Comparison of ENCODE assay signal across 11 cellular contexts in genomic region chr3:11603628-11604027, GRCh38. TPM values are rescaled to one million over a fixed set of nuclear protein-coding genes. Genes with fewer than 3 reads are reported as not detected.
DNase-seq lines count a peak whose midpoint lies in the region; ATAC-seq and TF ChIP-seq lines count a peak whose summit lies in the region.
"Had no signal": no experiment of that assay in that cellular context is flagged by ENCODE, and none has a peak within 500 bp of the region (broad histone marks: within the 10 kb centered on the region; RNA-seq: fewer than 3 reads in every experiment).

No MANE protein-coding gene starts in this region.

- H3K27me3 ChIP-seq in Peyer's patch (no peaks in the 10 kb centered on the region), fibroblast of lung (ENCODE audit: control insufficient read depth, insufficient read depth, low read length) (no peaks in the 10 kb centered on the region), osteoblast (ENCODE audit: insufficient read depth, low read length) (no peaks in the 10 kb centered on the region)

- no peaks in the 10 kb centered on the region for H4K20me1 ChIP-seq in fibroblast of lung (ENCODE audit: control insufficient read depth, extremely low read depth, insufficient read depth, low read length)
- no peaks in the 10 kb centered on the region for H4K20me1 ChIP-seq in osteoblast (ENCODE audit: insufficient read depth, low read length)

- H3K9ac ChIP-seq in fibroblast of lung (ENCODE audit: insufficient read depth, low read length), result peak overlapping the region; percentile 65

- no peak for TF ChIP-seq POLR2A in Peyer's patch (IDR thresholded peaks at IDR 0.05)

- H3K9me3 ChIP-seq in Peyer's patch (no peaks in the 10 kb centered on the region), fibroblast of lung (ENCODE audit: control insufficient read depth, insufficient read depth, low read depth, low read length) (no peaks in the 10 kb centered on the region), osteoblast (ENCODE audit: low read depth, low read length) (no peaks in the 10 kb centered on the region)

- H2AFZ ChIP-seq in fibroblast of lung (ENCODE audit: low read length) (no peak overlapping the region), osteoblast (ENCODE audit: low read length) (no peak overlapping the region)

- H3K27ac ChIP-seq in Peyer's patch, result peak overlapping the region; percentile 55 to 88 (median 62)
- H3K27ac ChIP-seq in fibroblast of lung (ENCODE audit: insufficient read depth, low read length), result peak overlapping the region; percentile 97
- peak overlapping the region; percentile 99 for H3K27ac ChIP-seq in osteoblast (ENCODE audit: low read depth, low read length)

- TF ChIP-seq CTCF in AG09319 (IDR thresholded peaks at IDR 0.05; ENCODE audit: low read depth, low read length) (no peak), Peyer's patch (IDR thresholded peaks at IDR 0.05) (no peak), fibroblast of lung (conservative IDR thresholded peaks at IDR 0.05 in 1 of 2, IDR thresholded peaks at IDR 0.05 in 1 of 2; ENCODE audit: low read depth in 1 of 2, low read length in 2 of 2) (no peak), osteoblast (IDR thresholded peaks at IDR 0.05; ENCODE audit: extremely low read depth, low read depth, low read length) (no peak)

- H3K79me2 ChIP-seq in fibroblast of lung (ENCODE audit: control insufficient read depth, insufficient read depth, low read length) (peaks cover 64% of the 10 kb centered on the region), osteoblast (ENCODE audit: insufficient read depth, low read length) (peaks cover 65% of the 10 kb centered on the region)

- H3K36me3 ChIP-seq in Peyer's patch (peaks cover 0 to 13% (median 0%) of the 10 kb centered on the region in 3 donors), fibroblast of lung (ENCODE audit: control insufficient read depth, insufficient read depth, low read length) (peaks cover 2% of the 10 kb centered on the region), osteoblast (ENCODE audit: insufficient read depth, low read length) (peaks cover 19% of the 10 kb centered on the region)

- no peak overlapping the region for H3K4me3 ChIP-seq in Peyer's patch
- no peak overlapping the region for H3K4me3 ChIP-seq in fibroblast of lung (replicated peaks in 1 of 4; ENCODE audit: control extremely low read depth in 1 of 4, insufficient read depth in 1 of 4, low read depth in 3 of 4, low read length in 4 of 4)
- peak overlapping the region; percentile 2 for H3K4me3 ChIP-seq in osteoblast (ENCODE audit: insufficient read depth, low read length)

- H3K4me2 ChIP-seq in fibroblast of lung (ENCODE audit: extremely low read depth, insufficient read depth, low read length) (peak overlapping the region; percentile 68), osteoblast (ENCODE audit: insufficient read depth, low read length) (peak overlapping the region; percentile 40)

- DNase-seq in AG09319 (ENCODE audit: extremely low read depth, low read depth), result peak; percentile 64
- peak in 1 of 3 donors; percentile 63 for DNase-seq in Peyer's patch
- peak; percentile 92 to 94 for DNase-seq in fibroblast of lung (ENCODE audit: low read depth in 2 of 2)
- peak; percentile 83 for DNase-seq in osteoblast (ENCODE audit: insufficient read length, low spot score, missing footprints)
- no peak for DNase-seq in SHP77 (lab: John Stamatoyannopoulos, UW)
- no peak for DNase-seq in activated CD4-positive, CD25-positive, alpha-beta regulatory T cell (lab: John Stamatoyannopoulos, UW)
- DNase-seq: activated naive CD8-positive, alpha-beta T cell treated with anti-CD3 and anti-CD28 coated beads, Interleukin-2, amount 10 ng/mL, durations not matched to agents 7 days and 5 days; DND-41; naive B cell had no signal

- H3K4me1 ChIP-seq in Peyer's patch, result peaks cover 0 to 18% (median 0%) of the 10 kb centered on the region in 4 donors
- peaks cover 37% of the 10 kb centered on the region for H3K4me1 ChIP-seq in fibroblast of lung (ENCODE audit: control insufficient read depth, extremely low read depth, insufficient read depth, low read length)
- H3K4me1 ChIP-seq in osteoblast (ENCODE audit: insufficient read depth, low read length), result peaks cover 70% of the 10 kb centered on the region

- ATAC-seq in GM21390 (IDR thresholded peaks at IDR 0.05; ENCODE audit: unreplicated experiment) (no peak), HG02852 (IDR thresholded peaks at IDR 0.05; ENCODE audit: unreplicated experiment) (no peak)

RNA-seq across cellular contexts. Expression of gene VGLL4, which starts 40.1 kb away (rescaled TPM):
- total RNA-seq in Peyer's patch (10 to 100 TPM; 41.7 to 66.7 (median 59.4) TPM), fibroblast of lung (34.7 and 37.8 TPM in 2 replicates), osteoblast (58.0 and 68.8 TPM in 2 replicates)
- polyA plus RNA-seq in fibroblast of lung, result 17.5 and 18.4 TPM in 2 replicates
- polyA plus RNA-seq in fibroblast of lung (2012), result 13.3 and 13.9 TPM in 2 replicates
- 12.7 and 23.8 TPM in 2 replicates for polyA minus RNA-seq in fibroblast of lung (ENCODE audit: low replicate concordance)

Comparison
In these comparisons a context has a peak if more than half of its experiments do, and no peak if none do; other contexts are left out.
1. DNase-seq: peak in AG09319 (single experiment), fibroblast of lung (2 of 2) and osteoblast (single experiment); none in SHP77 (0 of 2) and activated CD4-positive, CD25-positive, alpha-beta regulatory T cell (0 of 4).
2. Peak in every context shown above with its lines, with median percentiles within 50 percentile points of each other: H3K27ac ChIP-seq.